ENCODE assay signal across 10 cellular contexts in genomic region chr9:128001411-128002298, GRCh38. TPM values are rescaled to one million over a fixed set of nuclear protein-coding genes. Genes with fewer than 3 reads are reported as not detected.
DNase-seq lines count a peak whose midpoint lies in the region; ATAC-seq and TF ChIP-seq lines count a peak whose summit lies in the region.
"Had no signal": no experiment of that assay in that cellular context is flagged by ENCODE, and none has a peak within 500 bp of the region (broad histone marks: within the 10 kb centered on the region; RNA-seq: fewer than 3 reads in every experiment).

No MANE protein-coding gene starts in this region.

- H3K36me3 ChIP-seq in HCT116 (ENCODE audit: control insufficient read depth in 1 of 2, insufficient read depth in 2 of 2, low read length in 2 of 2) (no peaks in the 10 kb centered on the region), stomach (no peaks in the 10 kb centered on the region), prostate gland (no peaks in the 10 kb centered on the region), upper lobe of right lung (no peaks in the 10 kb centered on the region)
- H3K36me3 ChIP-seq: lower lobe of right lung had no signal

- no peak for DNase-seq in HCT116 (ENCODE audit: low read depth, low spot score)
- peak; percentile 81 for DNase-seq in amniotic epithelial cell (ENCODE audit: low read depth)
- DNase-seq in iPS-NIHi11 (ENCODE audit: low spot score), result peak; percentile 49
- peak; percentile 72 for DNase-seq in stomach
- DNase-seq in prostate gland (ENCODE audit: low spot score), result no peak
- DNase-seq in RPMI8226, result no peak
- DNase-seq in upper lobe of right lung, result no peak
- DNase-seq: lower lobe of right lung, NCI-H2081 had no signal

- H3K4me2 ChIP-seq in HCT116 (ENCODE audit: low read length), result peak overlapping the region; percentile 42

- no peak for TF ChIP-seq CTCF in HCT116 (IDR thresholded peaks at IDR 0.05 in 2 of 3, conservative IDR thresholded peaks at IDR 0.05 in 1 of 3; ENCODE audit: borderline replicate concordance in 1 of 3, insufficient read depth in 1 of 3, low read depth in 2 of 3, low read length in 2 of 3)
- TF ChIP-seq CTCF in stomach (IDR thresholded peaks at IDR 0.05), result peak in 1 of 7 experiments; percentile 5
- TF ChIP-seq CTCF in prostate gland (IDR thresholded peaks at IDR 0.05), result no peak
- TF ChIP-seq CTCF in upper lobe of right lung (IDR thresholded peaks at IDR 0.05), result no peak

- H3K4me3 ChIP-seq in HCT116 (replicated peaks in 1 of 2; ENCODE audit: low read depth in 1 of 2, low read length in 2 of 2) (no peak overlapping the region), stomach (no peak overlapping the region), prostate gland (no peak overlapping the region), upper lobe of right lung (no peak overlapping the region)
- H3K4me3 ChIP-seq: lower lobe of right lung had no signal

- RAD21 ChIA-PET in HCT116 (lab: Charles Lee; ENCODE audit: low non-redundant PET in 1 of 2, low total read pairs in 2 of 2, uncharacterized antibody in 2 of 2, unreplicated experiment in 2 of 2), result no interaction called here

- no peak for TF ChIP-seq EP300 in stomach (IDR thresholded peaks at IDR 0.05)

- no TSS peak for BruUV-seq in HCT116 (replicated peaks; lab: Mats Ljungman, UMichigan)

- TF ChIP-seq RAD21 in HCT116 (IDR thresholded peaks at IDR 0.05; ENCODE audit: low read depth), result no peak

- H3K9ac ChIP-seq in HCT116 (ENCODE audit: low read length), result 0 out of 2 replicates have a peak overlapping the region, but pooled peaks have one; percentile 9

- no peaks in the 10 kb centered on the region for H3K9me3 ChIP-seq in HCT116 (ENCODE audit: control insufficient read depth in 1 of 2, insufficient read depth in 1 of 2, low read depth in 1 of 2, low read length in 2 of 2)
- no peaks in the 10 kb centered on the region for H3K9me3 ChIP-seq in stomach
- H3K9me3 ChIP-seq in prostate gland, result no peaks in the 10 kb centered on the region
- H3K9me3 ChIP-seq in upper lobe of right lung, result no peaks in the 10 kb centered on the region
- H3K9me3 ChIP-seq: lower lobe of right lung had no signal

- peak; percentile 48 for ATAC-seq in HCT116
- no peak for ATAC-seq in GM18873 (IDR thresholded peaks at IDR 0.05; ENCODE audit: low FRiP score, unreplicated experiment)
- ATAC-seq in upper lobe of right lung, result no peak

- TF ChIP-seq POLR2A in HCT116 (IDR thresholded peaks at IDR 0.05; ENCODE audit: borderline replicate concordance, extremely low read depth, insufficient read depth, insufficient read length), result no peak
- TF ChIP-seq POLR2A in stomach (IDR thresholded peaks at IDR 0.05), result no peak
- TF ChIP-seq POLR2A in prostate gland (IDR thresholded peaks at IDR 0.05), result no peak

- 56 to 61% (median 58%) methylated on average over 22 to 24 of the region's 24 CpGs for WGBS in stomach, 5 donors
- WGBS in prostate gland, result 56% methylated on average over 24 of the region's 24 CpGs

- CTCF ChIA-PET in HCT116 (lab: Charles Lee), result no interaction called here

- POLR2A ChIA-PET in HCT116 (lab: Charles Lee), result no interaction called here

- no peaks in the 10 kb centered on the region for H4K20me1 ChIP-seq in HCT116 (ENCODE audit: insufficient read depth)

- H3K79me2 ChIP-seq in HCT116 (ENCODE audit: insufficient read depth, low read length), result no peaks in the 10 kb centered on the region

- H3K9me2 ChIP-seq in HCT116 (ENCODE audit: insufficient read depth), result no peaks in the 10 kb centered on the region

- intact Hi-C loops in HCT116 (cut with micrococcal nuclease), result no loop called here
- intact Hi-C loops in stomach (cut with DNase I; ENCODE audit: low total_unique reads), result no loop called here
- intact Hi-C loops in prostate gland (cut with DNase I), result no loop called here
- intact Hi-C loops in upper lobe of right lung (cut with DNase I), result no loop called here

- peaks cover 13 to 31% of the 10 kb centered on the region in 2 experiments for H3K4me1 ChIP-seq in HCT116 (ENCODE audit: control insufficient read depth in 1 of 2, insufficient read depth in 2 of 2, low read length in 2 of 2)
- H3K4me1 ChIP-seq in stomach, result peaks cover 12 to 22% (median 18%) of the 10 kb centered on the region in 4 donors
- H3K4me1 ChIP-seq in prostate gland (replicated peaks), result no peaks in the 10 kb centered on the region
- H3K4me1 ChIP-seq in upper lobe of right lung, result peaks cover 14% of the 10 kb centered on the region

- H3K27ac ChIP-seq in HCT116 (ENCODE audit: low read depth, low read length), result no peak overlapping the region
- peak overlapping the region; percentile 31 to 74 (median 54) for H3K27ac ChIP-seq in stomach
- no peak overlapping the region for H3K27ac ChIP-seq in prostate gland
- no peak overlapping the region for H3K27ac ChIP-seq in upper lobe of right lung
- H3K27ac ChIP-seq: lower lobe of right lung had no signal

- H3K27me3 ChIP-seq in HCT116 (ENCODE audit: insufficient read depth, low read length), result no peaks in the 10 kb centered on the region
- no peaks in the 10 kb centered on the region for H3K27me3 ChIP-seq in stomach
- no peaks in the 10 kb centered on the region for H3K27me3 ChIP-seq in prostate gland (replicated peaks; ENCODE audit: insufficient read depth)
- no peaks in the 10 kb centered on the region for H3K27me3 ChIP-seq in upper lobe of right lung

- H2AFZ ChIP-seq in HCT116 (ENCODE audit: low read depth, low read length, poor library complexity, severe bottlenecking), result peak overlapping the region; percentile 69

TF ChIP-seq in HCT116, 20 proteins besides CTCF, POLR2A, EP300 and RAD21:
- no peak for TF ChIP-seq YY1 (IDR thresholded peaks at IDR 0.05; ENCODE audit: extremely low read depth, insufficient replicate concordance, low read depth, low read length)
- TF ChIP-seq SRF (IDR thresholded peaks at IDR 0.05; ENCODE audit: low read depth), result no peak
- no peak; the same call in 1 of the 2 replicates for TF ChIP-seq MAX (IDR thresholded peaks at IDR 0.05)

RNA-seq across cellular contexts. Expression of gene EEIG1, which starts 20.9 kb away (rescaled TPM):
- total RNA-seq in HCT116 (2021; ENCODE audit: unreplicated experiment) (44.2 TPM), stomach (100 to 1,000 TPM in 2 of 5 donors, 10 to 100 TPM in 3; 26.3 to 406 (median 83.4) TPM), prostate gland (10 to 100 TPM; 23.4 to 84.6 TPM), upper lobe of right lung (44.7 TPM)
- polyA plus RNA-seq in HCT116 (2012), result 28.1 and 33.1 TPM in 2 replicates
- 100 to 1,000 TPM in 1 of 3 donors, 10 to 100 TPM in 2; 24.4 to 118 (median 38.5) TPM for polyA plus RNA-seq in stomach

Comparison
In these comparisons a context has a peak if more than half of its experiments do, and no peak if none do; other contexts are left out.
1. DNase-seq: peak in amniotic epithelial cell (single experiment), iPS-NIHi11 (single experiment) and stomach (single experiment); none in HCT116 (single experiment), prostate gland (single experiment), RPMI8226 (single experiment) and upper lobe of right lung (single experiment).
2. H3K27ac ChIP-seq: peak in stomach (5 of 5); none in HCT116 (single experiment), prostate gland (0 of 2) and upper lobe of right lung (single experiment).